ENCODE assay signal across 1 cellular context in genomic region chr11:2883717-2884423, GRCh38.
TF ChIP-seq lines count a peak whose summit lies in the region.

No MANE protein-coding gene starts in this region.

TF ChIP-seq in endothelial cell of umbilical vein, 7 proteins besides CTCF, POLR2A, EP300 and RAD21:
- TF ChIP-seq JUN (IDR thresholded peaks at IDR 0.05; ENCODE audit: borderline replicate concordance, insufficient read depth, insufficient read length, low read depth) = no peak
- peak; percentile 93 for TF ChIP-seq EZH2 (IDR thresholded peaks at IDR 0.05; ENCODE audit: borderline replicate concordance, low read depth, low read length, severe bottlenecking)
- no peak for TF ChIP-seq POLR2AphosphoS5 (IDR thresholded peaks at IDR 0.05; ENCODE audit: insufficient read depth, low read depth, low read length)
- TF ChIP-seq FOS (IDR thresholded peaks at IDR 0.05; ENCODE audit: borderline replicate concordance, insufficient read depth, low read length) = no peak
- TF ChIP-seq MAX (IDR thresholded peaks at IDR 0.05; ENCODE audit: insufficient read depth, insufficient read length) = no peak
- no peak for TF ChIP-seq GATA2 (IDR thresholded peaks at IDR 0.05; ENCODE audit: insufficient read depth, insufficient read length, low read depth, low read length)
- TF ChIP-seq MYC (IDR thresholded peaks at IDR 0.05; ENCODE audit: low read depth, low read length) = no peak
